ENCODE assay signal across 9 cellular contexts in the genomic region with DNA sequence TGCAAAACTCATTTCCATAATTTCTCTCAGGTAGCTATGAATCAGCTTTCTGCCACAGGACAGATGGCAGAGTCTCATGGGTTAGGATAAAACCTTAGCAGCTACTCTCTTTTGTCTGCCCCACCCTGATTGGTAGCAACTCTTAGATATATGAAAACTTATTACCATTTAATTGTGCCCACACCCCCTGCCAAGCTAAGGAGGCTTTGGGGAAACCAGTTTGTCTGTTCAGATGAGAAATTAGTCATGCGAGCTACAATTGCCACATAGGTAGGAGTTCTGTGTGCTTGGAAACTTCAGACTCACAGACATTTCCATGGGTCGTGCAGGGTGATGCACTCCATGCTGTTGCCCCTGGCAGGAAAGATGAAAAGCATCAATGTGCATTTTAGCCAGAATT. TPM values are rescaled to one million over a fixed set of nuclear protein-coding genes. Genes with fewer than 3 reads are reported as not detected.
A peak's percentile ranks its signal among the peaks of the same experiment; 100 is the strongest.
DNase-seq lines count a peak whose midpoint lies in the region; ATAC-seq and TF ChIP-seq lines count a peak whose summit lies in the region.
"Had no signal": no experiment of that assay in that cellular context is flagged by ENCODE, and none has a peak within 500 bp of the region (broad histone marks: within the 10 kb centered on the region; RNA-seq: fewer than 3 reads in every experiment).

No MANE protein-coding gene starts in this region.

- no peak overlapping the region for H3K27ac Mint-ChIP-seq in activated CD8-positive, alpha-beta memory T cell treated with anti-CD3 and anti-CD28 coated beads, Interleukin-2, amount 10 ng/mL, durations not matched to agents 7 days and 5 days
- H3K27ac Mint-ChIP-seq in stimulated activated naive CD8-positive, alpha-beta T cell treated with anti-CD3 and anti-CD28 coated beads, Interleukin-15, amount 100 ng/mL, for 72 hours, result no peak overlapping the region

- no peak overlapping the region for H3K27ac ChIP-seq in OCI-LY7 (ENCODE audit: low read depth, low read length, poor library complexity, severe bottlenecking)
- H3K27ac ChIP-seq: hepatocyte had no signal

- H2AFZ ChIP-seq in OCI-LY7 (ENCODE audit: low read length), result no peak overlapping the region
- H2AFZ ChIP-seq: hepatocyte had no signal

- no peak overlapping the region for H3K4me2 ChIP-seq in OCI-LY7 (ENCODE audit: low read length)
- H3K4me2 ChIP-seq: hepatocyte had no signal

- no peaks in the 10 kb centered on the region for H3K9me3 Mint-ChIP-seq in activated CD8-positive, alpha-beta memory T cell treated with anti-CD3 and anti-CD28 coated beads, Interleukin-2, amount 10 ng/mL, durations not matched to agents 7 days and 5 days (ENCODE audit: low read depth)
- no peaks in the 10 kb centered on the region for H3K9me3 Mint-ChIP-seq in stimulated activated naive CD8-positive, alpha-beta T cell treated with anti-CD3 and anti-CD28 coated beads, Interleukin-15, amount 100 ng/mL, for 72 hours

- no peaks in the 10 kb centered on the region for H3K9me2 ChIP-seq in OCI-LY7 (ENCODE audit: insufficient read depth, low read length)

- H3K36me3 ChIP-seq in OCI-LY7 (ENCODE audit: insufficient read depth, low read length), result no peaks in the 10 kb centered on the region

- intact Hi-C loops in OCI-LY7 (cut with micrococcal nuclease; ENCODE audit: unreplicated experiment), result no loop called here

- H4K20me1 ChIP-seq in OCI-LY7 (ENCODE audit: insufficient read depth, low read length), result no peaks in the 10 kb centered on the region

- no peaks in the 10 kb centered on the region for H3K79me2 ChIP-seq in OCI-LY7 (ENCODE audit: insufficient read depth, low read depth, low read length)
- H3K79me2 ChIP-seq: hepatocyte had no signal

- no peak overlapping the region for H3K4me3 ChIP-seq in OCI-LY7 (ENCODE audit: low read depth, low read length, poor library complexity, severe bottlenecking)
- H3K4me3 ChIP-seq: hepatocyte had no signal

- H3K36me3 Mint-ChIP-seq in activated CD8-positive, alpha-beta memory T cell treated with anti-CD3 and anti-CD28 coated beads, Interleukin-2, amount 10 ng/mL, durations not matched to agents 7 days and 5 days, result peaks cover 71% of the 10 kb centered on the region

- peaks cover 16% of the 10 kb centered on the region for H3K4me1 ChIP-seq in OCI-LY7 (ENCODE audit: insufficient read depth, low read length, poor library complexity, severe bottlenecking)

- H3K4me3 Mint-ChIP-seq in activated CD8-positive, alpha-beta memory T cell treated with anti-CD3 and anti-CD28 coated beads, Interleukin-2, amount 10 ng/mL, durations not matched to agents 7 days and 5 days, result no peak overlapping the region
- H3K4me3 Mint-ChIP-seq in stimulated activated naive CD8-positive, alpha-beta T cell treated with anti-CD3 and anti-CD28 coated beads, Interleukin-15, amount 100 ng/mL, for 72 hours, result peak overlapping the region in 1 of 2 donors; percentile 11

- H3K9me3 ChIP-seq in OCI-LY7 (ENCODE audit: low read length), result no peaks in the 10 kb centered on the region

- POLR2A ChIA-PET in OCI-LY7 (lab: Charles Lee), result interaction anchor here (0.6 to 1.7 kb wide), 4 partner anchors 9 to 54 kb away, joined by 3 to 5 read pairs (median 3); no protein-coding TSS in a partner anchor

- no peaks in the 10 kb centered on the region for H3K27me3 Mint-ChIP-seq in activated CD8-positive, alpha-beta memory T cell treated with anti-CD3 and anti-CD28 coated beads, Interleukin-2, amount 10 ng/mL, durations not matched to agents 7 days and 5 days
- no peaks in the 10 kb centered on the region for H3K27me3 Mint-ChIP-seq in stimulated activated naive CD8-positive, alpha-beta T cell treated with anti-CD3 and anti-CD28 coated beads, Interleukin-15, amount 100 ng/mL, for 72 hours

- DNase-seq in activated CD8-positive, alpha-beta memory T cell treated with anti-CD3 and anti-CD28 coated beads, Interleukin-2, amount 50 U/mL, for 4 hours, result peak; percentile 37
- no peak for DNase-seq in activated CD8-positive, alpha-beta memory T cell treated with anti-CD3 and anti-CD28 coated beads, Interleukin-2, amount 10 ng/mL, durations not matched to agents 7 days and 5 days
- DNase-seq in activated CD4-positive, alpha-beta T cell treated with anti-CD3 and anti-CD28 coated beads, Interleukin-2, amount 50 U/mL, for 4 hours, result peak; percentile 33 to 40
- DNase-seq in fibroblast of gingiva (ENCODE audit: low read depth) (peak; percentile 56), OCI-M2 (lab: John Stamatoyannopoulos, UW; ENCODE audit: unreplicated experiment) (no peak), OCI-LY7 (ENCODE audit: low spot score) (no peak)
- no peak for DNase-seq in stimulated activated naive CD8-positive, alpha-beta T cell treated with anti-CD3 and anti-CD28 coated beads, Interleukin-15, amount 100 ng/mL, for 72 hours

- peaks cover 85% of the 10 kb centered on the region for H3K4me1 Mint-ChIP-seq in activated CD8-positive, alpha-beta memory T cell treated with anti-CD3 and anti-CD28 coated beads, Interleukin-2, amount 10 ng/mL, durations not matched to agents 7 days and 5 days
- H3K4me1 Mint-ChIP-seq in stimulated activated naive CD8-positive, alpha-beta T cell treated with anti-CD3 and anti-CD28 coated beads, Interleukin-15, amount 100 ng/mL, for 72 hours, result peaks cover 94% of the 10 kb centered on the region

- CTCF ChIA-PET in activated CD8-positive, alpha-beta memory T cell treated with anti-CD3 and anti-CD28 coated beads, Interleukin-2, amount 10 ng/mL, durations not matched to agents 7 days and 5 days (lab: Charles Lee), result interaction anchor here (0.9 to 7.8 kb wide), 4 partner anchors 9 to 59 kb away, joined by 3 to 64 read pairs (median 4); no protein-coding TSS in a partner anchor
- CTCF ChIA-PET in OCI-LY7 (lab: Charles Lee; ENCODE audit: unreplicated experiment), result no interaction called here

- no TSS peak for BruUV-seq in OCI-LY7 (replicated peaks; lab: Mats Ljungman, UMichigan)

- no peak for TF ChIP-seq CTCF in OCI-LY7 (conservative IDR thresholded peaks at IDR 0.05; ENCODE audit: low read length)

- no peak for ATAC-seq in activated CD8-positive, alpha-beta memory T cell treated with anti-CD3 and anti-CD28 coated beads, Interleukin-2, amount 10 ng/mL, durations not matched to agents 7 days and 5 days
- ATAC-seq in stimulated activated naive CD8-positive, alpha-beta T cell treated with anti-CD3 and anti-CD28 coated beads, Interleukin-15, amount 100 ng/mL, for 72 hours, result peak; percentile 34
- ATAC-seq in HG02870 (IDR thresholded peaks at IDR 0.05; ENCODE audit: unreplicated experiment), result no peak

RNA-seq across cellular contexts. Expression of a gene that starts 39.9 kb away (rescaled TPM):
- total RNA-seq in activated CD8-positive, alpha-beta memory T cell treated with anti-CD3 and anti-CD28 coated beads, Interleukin-2, amount 10 ng/mL, durations not matched to agents 7 days and 5 days, result 100 to 1,000 TPM; 212 to 294 TPM
- total RNA-seq in OCI-LY7 (2014; rRNA removed; shearing (Covaris generic)), result not detected in 2 replicates
- total RNA-seq in OCI-LY7 (2022), result 0.07 and 0.55 TPM in 2 replicates

Comparison
In these comparisons a context has a peak if more than half of its experiments do, and no peak if none do; other contexts are left out.
1. DNase-seq: peak in activated CD8-positive, alpha-beta memory T cell treated with anti-CD3 and anti-CD28 coated beads, Interleukin-2, amount 50 U/mL, for 4 hours (single experiment), activated CD4-positive, alpha-beta T cell treated with anti-CD3 and anti-CD28 coated beads, Interleukin-2, amount 50 U/mL, for 4 hours (2 of 2) and fibroblast of gingiva (single experiment); none in activated CD8-positive, alpha-beta memory T cell treated with anti-CD3 and anti-CD28 coated beads, Interleukin-2, amount 10 ng/mL, durations not matched to agents 7 days and 5 days (single experiment), stimulated activated naive CD8-positive, alpha-beta T cell treated with anti-CD3 and anti-CD28 coated beads, Interleukin-15, amount 100 ng/mL, for 72 hours (0 of 2), OCI-M2 (single experiment) and OCI-LY7 (single experiment).
2. RNA of a gene that starts 39.9 kb away (total RNA-seq): 212 to 294 TPM in activated CD8-positive, alpha-beta memory T cell treated with anti-CD3 and anti-CD28 coated beads, Interleukin-2, amount 10 ng/mL, durations not matched to agents 7 days and 5 days; 0.07 to 0.55 TPM in OCI-LY7; every median in the first group is over 100 times any median in the second.